In the genomic region with DNA sequence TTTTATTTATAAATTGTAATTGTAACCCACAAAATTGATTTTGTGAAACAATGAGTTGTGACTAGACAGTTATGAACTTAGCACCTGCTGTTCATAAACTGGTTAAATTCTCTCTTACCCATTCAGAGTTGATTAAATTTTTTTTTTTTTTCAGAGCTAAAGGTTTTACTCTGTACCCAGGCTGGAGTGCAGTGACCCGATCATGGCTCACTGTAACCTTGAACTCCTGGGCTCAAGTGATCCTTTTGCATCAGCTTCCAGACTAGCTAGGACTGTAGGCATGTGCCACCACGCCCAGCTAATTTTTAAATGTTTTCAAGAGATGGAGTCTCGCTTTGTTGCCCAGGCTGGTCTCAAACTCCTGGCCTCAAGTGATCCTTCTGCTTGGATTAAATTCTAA, we compare ENCODE assay signal across 1 cellular context.
TF ChIP-seq lines count a peak whose summit lies in the region.

No MANE protein-coding gene starts in this region.

TF ChIP-seq in GM23338, 12 proteins besides CTCF, POLR2A, EP300 and RAD21 (continued from another document):
- no peak for TF ChIP-seq STAT1 (IDR thresholded peaks at IDR 0.05; ENCODE audit: unreplicated experiment)
